In the genomic region with DNA sequence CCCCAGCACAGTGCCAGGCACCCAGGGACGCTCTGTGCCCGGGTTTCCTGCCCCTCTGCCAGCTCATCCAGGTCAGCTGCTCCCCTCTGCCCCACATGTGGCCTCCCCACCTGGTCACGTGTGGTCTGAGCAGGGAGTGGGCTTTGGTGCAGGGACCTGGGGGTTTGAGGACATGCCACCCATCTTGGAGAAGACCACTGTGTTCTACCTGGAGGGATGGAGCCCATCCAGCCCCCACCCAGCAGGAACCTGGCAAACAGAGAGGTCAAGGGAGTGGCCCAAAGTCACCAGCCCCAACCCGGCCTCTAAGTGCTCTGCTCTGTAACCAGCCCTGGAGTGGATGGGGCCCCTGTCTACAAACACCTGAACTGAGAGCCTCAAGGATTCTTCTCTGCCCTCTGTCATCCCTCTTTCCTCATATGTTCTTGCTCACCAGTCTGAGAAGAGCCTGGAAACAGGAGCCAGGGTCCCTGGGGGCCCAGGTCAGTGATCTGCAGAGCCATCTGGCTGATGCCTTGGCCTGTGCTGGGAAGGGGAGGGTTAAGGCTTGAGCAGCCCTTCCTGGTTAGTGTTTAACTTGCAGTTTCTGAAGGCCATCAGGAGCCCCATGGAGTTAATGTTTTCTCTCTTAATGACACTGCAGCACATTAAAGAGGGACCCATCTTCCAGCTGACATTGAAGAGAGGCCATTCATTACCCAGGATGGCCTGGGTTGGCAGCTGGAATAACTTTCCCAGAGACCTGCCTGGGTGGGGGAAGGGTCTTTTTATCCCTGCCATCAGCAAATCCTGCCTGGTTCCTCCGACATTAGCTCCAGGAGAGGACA, we compare ENCODE assay signal across 1 cellular context.
TF ChIP-seq lines count a peak whose summit lies in the region.

No MANE protein-coding gene starts in this region.

TF ChIP-seq in HepG2, 621 proteins besides CTCF, POLR2A, EP300 and RAD21 (continued from another document and continues in another):
- TF ChIP-seq, protein P1, sequence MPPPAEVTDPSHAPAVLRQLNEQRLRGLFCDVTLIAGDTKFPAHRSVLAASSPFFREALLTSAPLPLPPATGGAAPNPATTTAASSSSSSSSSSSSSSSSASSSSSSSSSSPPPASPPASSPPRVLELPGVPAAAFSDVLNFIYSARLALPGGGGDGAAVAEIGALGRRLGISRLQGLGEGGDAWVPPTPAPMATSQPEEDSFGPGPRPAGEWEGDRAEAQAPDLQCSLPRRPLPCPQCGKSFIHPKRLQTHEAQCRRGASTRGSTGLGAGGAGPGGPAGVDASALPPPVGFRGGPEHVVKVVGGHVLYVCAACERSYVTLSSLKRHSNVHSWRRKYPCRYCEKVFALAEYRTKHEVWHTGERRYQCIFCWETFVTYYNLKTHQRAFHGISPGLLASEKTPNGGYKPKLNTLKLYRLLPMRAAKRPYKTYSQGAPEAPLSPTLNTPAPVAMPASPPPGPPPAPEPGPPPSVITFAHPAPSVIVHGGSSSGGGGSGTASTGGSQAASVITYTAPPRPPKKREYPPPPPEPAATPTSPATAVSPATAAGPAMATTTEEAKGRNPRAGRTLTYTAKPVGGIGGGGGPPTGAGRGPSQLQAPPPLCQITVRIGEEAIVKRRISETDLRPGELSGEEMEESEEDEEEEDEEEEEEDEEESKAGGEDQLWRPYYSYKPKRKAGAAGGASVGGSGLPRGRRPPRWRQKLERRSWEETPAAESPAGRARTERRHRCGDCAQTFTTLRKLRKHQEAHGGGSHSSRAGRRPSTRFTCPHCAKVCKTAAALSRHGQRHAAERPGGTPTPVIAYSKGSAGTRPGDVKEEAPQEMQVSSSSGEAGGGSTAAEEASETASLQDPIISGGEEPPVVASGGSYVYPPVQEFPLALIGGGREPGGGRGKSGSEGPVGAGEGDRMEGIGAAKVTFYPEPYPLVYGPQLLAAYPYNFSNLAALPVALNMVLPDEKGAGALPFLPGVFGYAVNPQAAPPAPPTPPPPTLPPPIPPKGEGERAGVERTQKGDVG (CRISPR knock-in tag; IDR thresholded peaks at IDR 0.05; ENCODE audit: borderline replicate concordance): no peak
- TF ChIP-seq NFE2L1 (CRISPR knock-in tag; IDR thresholded peaks at IDR 0.05; ENCODE audit: borderline replicate concordance) (no peak), ZNF143 (CRISPR knock-in tag; IDR thresholded peaks at IDR 0.05) (peak; percentile 48; the same call in 1 of the 2 replicates), POLR2AphosphoS5 (IDR thresholded peaks at IDR 0.05; ENCODE audit: low read depth, low read length) (0 out of 2 replicates have a peak, but pooled peaks have one; percentile 29), POLR2G (IDR thresholded peaks at IDR 0.05; ENCODE audit: low read depth, low read length) (peak; percentile 25; the same call in 1 of the 2 replicates), THYN1 (CRISPR knock-in tag; IDR thresholded peaks at IDR 0.05; ENCODE audit: borderline replicate concordance, low read depth) (no peak), HDAC1 (CRISPR knock-in tag; IDR thresholded peaks at IDR 0.05) (peak; percentile 42; the same call in 1 of the 2 replicates), FOXJ3 (CRISPR knock-in tag; IDR thresholded peaks at IDR 0.05; ENCODE audit: borderline replicate concordance) (peak; percentile 60; the same call in 1 of the 2 replicates), ELF1 (CRISPR knock-in tag; IDR thresholded peaks at IDR 0.05) (peak; percentile 63), ZNF619 (CRISPR knock-in tag; IDR thresholded peaks at IDR 0.05) (no peak), HOXA3 (CRISPR knock-in tag; IDR thresholded peaks at IDR 0.05) (peak; percentile 40), SALL1 (CRISPR knock-in tag; IDR thresholded peaks at IDR 0.05) (peak; percentile 39; the same call in 1 of the 2 replicates), MED1 (CRISPR knock-in tag; IDR thresholded peaks at IDR 0.05) (0 out of 2 replicates have a peak, but pooled peaks have one; percentile 34), PRMT3 (CRISPR knock-in tag; IDR thresholded peaks at IDR 0.05; ENCODE audit: borderline replicate concordance, low read depth) (no peak), HDAC2 (CRISPR knock-in tag; IDR thresholded peaks at IDR 0.05) (peak; percentile 65; the same call in 1 of the 2 replicates), SOX6 (IDR thresholded peaks at IDR 0.05) (no peak), SOX6 (CRISPR knock-in tag; IDR thresholded peaks at IDR 0.05) (peak; percentile 44), KDM6A (CRISPR knock-in tag; IDR thresholded peaks at IDR 0.05; ENCODE audit: low read depth) (peak; percentile 54; the same call in 1 of the 2 replicates), MAFK (conservative IDR thresholded peaks at IDR 0.05 in 1 of 2, IDR thresholded peaks at IDR 0.05 in 1 of 2; ENCODE audit: low read length in 2 of 2) (peak; percentile 60 to 73), ZC3H13 (CRISPR knock-in tag; IDR thresholded peaks at IDR 0.05) (no peak), ZNF883 (CRISPR knock-in tag; IDR thresholded peaks at IDR 0.05; ENCODE audit: not compliant biosample characterization) (no peak), ZNF484 (CRISPR knock-in tag; IDR thresholded peaks at IDR 0.05; ENCODE audit: borderline replicate concordance, low read depth) (no peak), MIXL1 (CRISPR knock-in tag; IDR thresholded peaks at IDR 0.05) (peak; percentile 65), HNF4G (IDR thresholded peaks at IDR 0.05; ENCODE audit: borderline replicate concordance, low read depth, low read length) (peak; percentile 38; the same call in 1 of the 2 replicates), HNF4G (CRISPR knock-in tag; IDR thresholded peaks at IDR 0.05; ENCODE audit: borderline replicate concordance, low read depth) (no peak), MAFF (IDR thresholded peaks at IDR 0.05; ENCODE audit: low read depth, low read length) (0 out of 2 replicates have a peak, but pooled peaks have one; percentile 8), THAP11 (CRISPR knock-in tag; IDR thresholded peaks at IDR 0.05) (0 out of 2 replicates have a peak, but pooled peaks have one; percentile 37), ZNF768 (CRISPR knock-in tag; IDR thresholded peaks at IDR 0.05) (peak; percentile 99), ZNF350 (CRISPR knock-in tag; IDR thresholded peaks at IDR 0.05; ENCODE audit: borderline replicate concordance, low read depth) (peak; percentile 9; the same call in 1 of the 2 replicates), ZNF614 (CRISPR knock-in tag; IDR thresholded peaks at IDR 0.05; ENCODE audit: borderline replicate concordance) (peak; percentile 65; the same call in 1 of the 2 replicates)
- TF ChIP-seq, protein P2, sequence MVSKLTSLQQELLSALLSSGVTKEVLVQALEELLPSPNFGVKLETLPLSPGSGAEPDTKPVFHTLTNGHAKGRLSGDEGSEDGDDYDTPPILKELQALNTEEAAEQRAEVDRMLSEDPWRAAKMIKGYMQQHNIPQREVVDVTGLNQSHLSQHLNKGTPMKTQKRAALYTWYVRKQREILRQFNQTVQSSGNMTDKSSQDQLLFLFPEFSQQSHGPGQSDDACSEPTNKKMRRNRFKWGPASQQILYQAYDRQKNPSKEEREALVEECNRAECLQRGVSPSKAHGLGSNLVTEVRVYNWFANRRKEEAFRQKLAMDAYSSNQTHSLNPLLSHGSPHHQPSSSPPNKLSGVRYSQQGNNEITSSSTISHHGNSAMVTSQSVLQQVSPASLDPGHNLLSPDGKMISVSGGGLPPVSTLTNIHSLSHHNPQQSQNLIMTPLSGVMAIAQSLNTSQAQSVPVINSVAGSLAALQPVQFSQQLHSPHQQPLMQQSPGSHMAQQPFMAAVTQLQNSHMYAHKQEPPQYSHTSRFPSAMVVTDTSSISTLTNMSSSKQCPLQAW (CRISPR knock-in tag; IDR thresholded peaks at IDR 0.05): peak; percentile 85
- TF ChIP-seq, protein P3, sequence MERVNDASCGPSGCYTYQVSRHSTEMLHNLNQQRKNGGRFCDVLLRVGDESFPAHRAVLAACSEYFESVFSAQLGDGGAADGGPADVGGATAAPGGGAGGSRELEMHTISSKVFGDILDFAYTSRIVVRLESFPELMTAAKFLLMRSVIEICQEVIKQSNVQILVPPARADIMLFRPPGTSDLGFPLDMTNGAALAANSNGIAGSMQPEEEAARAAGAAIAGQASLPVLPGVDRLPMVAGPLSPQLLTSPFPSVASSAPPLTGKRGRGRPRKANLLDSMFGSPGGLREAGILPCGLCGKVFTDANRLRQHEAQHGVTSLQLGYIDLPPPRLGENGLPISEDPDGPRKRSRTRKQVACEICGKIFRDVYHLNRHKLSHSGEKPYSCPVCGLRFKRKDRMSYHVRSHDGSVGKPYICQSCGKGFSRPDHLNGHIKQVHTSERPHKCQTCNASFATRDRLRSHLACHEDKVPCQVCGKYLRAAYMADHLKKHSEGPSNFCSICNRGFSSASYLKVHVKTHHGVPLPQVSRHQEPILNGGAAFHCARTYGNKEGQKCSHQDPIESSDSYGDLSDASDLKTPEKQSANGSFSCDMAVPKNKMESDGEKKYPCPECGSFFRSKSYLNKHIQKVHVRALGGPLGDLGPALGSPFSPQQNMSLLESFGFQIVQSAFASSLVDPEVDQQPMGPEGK (CRISPR knock-in tag; IDR thresholded peaks at IDR 0.05): peak; percentile 43; the same call in 1 of the 2 replicates
- TF ChIP-seq, protein P4, sequence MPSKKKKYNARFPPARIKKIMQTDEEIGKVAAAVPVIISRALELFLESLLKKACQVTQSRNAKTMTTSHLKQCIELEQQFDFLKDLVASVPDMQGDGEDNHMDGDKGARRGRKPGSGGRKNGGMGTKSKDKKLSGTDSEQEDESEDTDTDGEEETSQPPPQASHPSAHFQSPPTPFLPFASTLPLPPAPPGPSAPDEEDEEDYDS (CRISPR knock-in tag; IDR thresholded peaks at IDR 0.05): peak; percentile 34; the same call in 1 of the 2 replicates
- TF ChIP-seq, protein P5, sequence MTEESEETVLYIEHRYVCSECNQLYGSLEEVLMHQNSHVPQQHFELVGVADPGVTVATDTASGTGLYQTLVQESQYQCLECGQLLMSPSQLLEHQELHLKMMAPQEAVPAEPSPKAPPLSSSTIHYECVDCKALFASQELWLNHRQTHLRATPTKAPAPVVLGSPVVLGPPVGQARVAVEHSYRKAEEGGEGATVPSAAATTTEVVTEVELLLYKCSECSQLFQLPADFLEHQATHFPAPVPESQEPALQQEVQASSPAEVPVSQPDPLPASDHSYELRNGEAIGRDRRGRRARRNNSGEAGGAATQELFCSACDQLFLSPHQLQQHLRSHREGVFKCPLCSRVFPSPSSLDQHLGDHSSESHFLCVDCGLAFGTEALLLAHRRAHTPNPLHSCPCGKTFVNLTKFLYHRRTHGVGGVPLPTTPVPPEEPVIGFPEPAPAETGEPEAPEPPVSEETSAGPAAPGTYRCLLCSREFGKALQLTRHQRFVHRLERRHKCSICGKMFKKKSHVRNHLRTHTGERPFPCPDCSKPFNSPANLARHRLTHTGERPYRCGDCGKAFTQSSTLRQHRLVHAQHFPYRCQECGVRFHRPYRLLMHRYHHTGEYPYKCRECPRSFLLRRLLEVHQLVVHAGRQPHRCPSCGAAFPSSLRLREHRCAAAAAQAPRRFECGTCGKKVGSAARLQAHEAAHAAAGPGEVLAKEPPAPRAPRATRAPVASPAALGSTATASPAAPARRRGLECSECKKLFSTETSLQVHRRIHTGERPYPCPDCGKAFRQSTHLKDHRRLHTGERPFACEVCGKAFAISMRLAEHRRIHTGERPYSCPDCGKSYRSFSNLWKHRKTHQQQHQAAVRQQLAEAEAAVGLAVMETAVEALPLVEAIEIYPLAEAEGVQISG (CRISPR knock-in tag; IDR thresholded peaks at IDR 0.05): peak; percentile 28; the same call in 1 of the 2 replicates
- TF ChIP-seq, protein P6, sequence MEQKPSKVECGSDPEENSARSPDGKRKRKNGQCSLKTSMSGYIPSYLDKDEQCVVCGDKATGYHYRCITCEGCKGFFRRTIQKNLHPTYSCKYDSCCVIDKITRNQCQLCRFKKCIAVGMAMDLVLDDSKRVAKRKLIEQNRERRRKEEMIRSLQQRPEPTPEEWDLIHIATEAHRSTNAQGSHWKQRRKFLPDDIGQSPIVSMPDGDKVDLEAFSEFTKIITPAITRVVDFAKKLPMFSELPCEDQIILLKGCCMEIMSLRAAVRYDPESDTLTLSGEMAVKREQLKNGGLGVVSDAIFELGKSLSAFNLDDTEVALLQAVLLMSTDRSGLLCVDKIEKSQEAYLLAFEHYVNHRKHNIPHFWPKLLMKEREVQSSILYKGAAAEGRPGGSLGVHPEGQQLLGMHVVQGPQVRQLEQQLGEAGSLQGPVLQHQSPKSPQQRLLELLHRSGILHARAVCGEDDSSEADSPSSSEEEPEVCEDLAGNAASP (CRISPR knock-in tag; IDR thresholded peaks at IDR 0.05; ENCODE audit: borderline replicate concordance): peak; percentile 58; the same call in 1 of the 2 replicates
- TF ChIP-seq, protein P7, sequence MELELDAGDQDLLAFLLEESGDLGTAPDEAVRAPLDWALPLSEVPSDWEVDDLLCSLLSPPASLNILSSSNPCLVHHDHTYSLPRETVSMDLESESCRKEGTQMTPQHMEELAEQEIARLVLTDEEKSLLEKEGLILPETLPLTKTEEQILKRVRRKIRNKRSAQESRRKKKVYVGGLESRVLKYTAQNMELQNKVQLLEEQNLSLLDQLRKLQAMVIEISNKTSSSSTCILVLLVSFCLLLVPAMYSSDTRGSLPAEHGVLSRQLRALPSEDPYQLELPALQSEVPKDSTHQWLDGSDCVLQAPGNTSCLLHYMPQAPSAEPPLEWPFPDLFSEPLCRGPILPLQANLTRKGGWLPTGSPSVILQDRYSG (CRISPR knock-in tag; IDR thresholded peaks at IDR 0.05): no peak
- TF ChIP-seq, protein P8, sequence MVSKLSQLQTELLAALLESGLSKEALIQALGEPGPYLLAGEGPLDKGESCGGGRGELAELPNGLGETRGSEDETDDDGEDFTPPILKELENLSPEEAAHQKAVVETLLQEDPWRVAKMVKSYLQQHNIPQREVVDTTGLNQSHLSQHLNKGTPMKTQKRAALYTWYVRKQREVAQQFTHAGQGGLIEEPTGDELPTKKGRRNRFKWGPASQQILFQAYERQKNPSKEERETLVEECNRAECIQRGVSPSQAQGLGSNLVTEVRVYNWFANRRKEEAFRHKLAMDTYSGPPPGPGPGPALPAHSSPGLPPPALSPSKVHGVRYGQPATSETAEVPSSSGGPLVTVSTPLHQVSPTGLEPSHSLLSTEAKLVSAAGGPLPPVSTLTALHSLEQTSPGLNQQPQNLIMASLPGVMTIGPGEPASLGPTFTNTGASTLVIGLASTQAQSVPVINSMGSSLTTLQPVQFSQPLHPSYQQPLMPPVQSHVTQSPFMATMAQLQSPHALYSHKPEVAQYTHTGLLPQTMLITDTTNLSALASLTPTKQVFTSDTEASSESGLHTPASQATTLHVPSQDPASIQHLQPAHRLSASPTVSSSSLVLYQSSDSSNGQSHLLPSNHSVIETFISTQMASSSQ (IDR thresholded peaks at IDR 0.05; ENCODE audit: low read depth): peak; percentile 85
- TF ChIP-seq, protein P8 (CRISPR knock-in tag; IDR thresholded peaks at IDR 0.05; ENCODE audit: borderline replicate concordance): peak; percentile 96
